Comparison of ENCODE assay signal across 31 cellular contexts in genomic region chr10:61139230-61139928, GRCh38.
DNase-seq lines count a peak whose midpoint lies in the region; ATAC-seq, FAIRE-seq and TF ChIP-seq lines count a peak whose summit lies in the region.
"Had no signal": no experiment of that assay in that cellular context is flagged by ENCODE, and none has a peak within 500 bp of the region (broad histone marks: within the 10 kb centered on the region; RNA-seq: fewer than 3 reads in every experiment).

No MANE protein-coding gene starts in this region.

- intact Hi-C loops in K562 (cut with micrococcal nuclease) = no loop called here

- TF ChIP-seq CTCF in H9 (conservative IDR thresholded peaks at IDR 0.05) (no peak), K562 (IDR thresholded peaks at IDR 0.05 in 2 of 3, conservative IDR thresholded peaks at IDR 0.05 in 1 of 3; ENCODE audit: insufficient read depth in 2 of 3, low read depth in 1 of 3, low read length in 3 of 3) (no peak), osteoblast (IDR thresholded peaks at IDR 0.05; ENCODE audit: extremely low read depth, low read depth, low read length) (no peak)

- no peak overlapping the region for H2BK120ac ChIP-seq in H9 (ENCODE audit: low read depth, low read length, poor library complexity, severe bottlenecking)

- no peaks in the 10 kb centered on the region for H3K9me3 ChIP-seq in H9 (ENCODE audit: control insufficient read depth, low read depth, low read length)
- H3K9me3 ChIP-seq in K562 (replicated peaks; ENCODE audit: control insufficient read depth, insufficient read depth, low read depth, low read length) = no peaks in the 10 kb centered on the region
- no peaks in the 10 kb centered on the region for H3K9me3 ChIP-seq in osteoblast (ENCODE audit: low read depth, low read length)
- H3K9me3 ChIP-seq: esophagus muscularis mucosa, HAP-1, ovary, suprapubic skin, upper lobe of right lung had no signal

- CTCF ChIA-PET in K562 (lab: Yijun Ruan, JAX; ENCODE audit: low intra/inter-chr PET ratio) = interaction anchor here (1.1 kb wide), 1 partner anchor 145 kb away, joined by 3 read pairs; no protein-coding TSS in a partner anchor

- H3K36me3 Mint-ChIP-seq in H9 (ENCODE audit: insufficient read depth in 1 of 3, low read depth in 3 of 3) = peaks cover 0 to 3% (median 2%) of the 10 kb centered on the region in 3 experiments; a peak in 3 of 7 replicates
- H3K36me3 Mint-ChIP-seq: activated naive CD4-positive, alpha-beta T cell treated with anti-CD3 and anti-CD28 coated beads, Interleukin-2, amount 10 ng/mL, durations not matched to agents 7 days and 5 days; stimulated activated effector memory CD8-positive, alpha-beta T cell treated with anti-CD3 and anti-CD28 coated beads, Interleukin-12 subunit alpha, Interleukin-12 subunit beta, amount 100 ng/mL, for 72 hours had no signal

- H3K4me2 ChIP-seq in H9 (ENCODE audit: insufficient read depth, insufficient read length, low read length) = no peak overlapping the region
- H3K4me2 ChIP-seq in K562 (ENCODE audit: insufficient read depth, low read length) = no peak overlapping the region
- no peak overlapping the region for H3K4me2 ChIP-seq in osteoblast (ENCODE audit: insufficient read depth, low read length)
- H3K4me2 ChIP-seq: BLaER1 treated with 17β-estradiol and CSF1 and Interleukin-3, amounts not matched to agents 10 nM and 100 nM; KMS-11; PC-9 had no signal

- H3K9ac ChIP-seq in H9 (ENCODE audit: extremely low read depth, insufficient read length, low read length) = no peak overlapping the region
- H3K9ac ChIP-seq in K562 (ENCODE audit: insufficient read depth in 1 of 2, low read depth in 2 of 2, low read length in 2 of 2) = no peak overlapping the region
- H3K9ac ChIP-seq: BLaER1 treated with 17β-estradiol and CSF1 and Interleukin-3, amounts not matched to agents 10 nM and 100 nM; KMS-11 had no signal

- H2BK5ac ChIP-seq in H9 (ENCODE audit: insufficient read length, low read length) = no peak overlapping the region

- H3K27ac ChIP-seq in H9 (ENCODE audit: insufficient read length, low read depth, low read length) (no peak overlapping the region), K562 (ENCODE audit: extremely low read depth, low read depth, low read length) (no peak overlapping the region), osteoblast (ENCODE audit: low read depth, low read length) (no peak overlapping the region)
- H3K27ac ChIP-seq: BLaER1 treated with 17β-estradiol and CSF1 and Interleukin-3, amounts not matched to agents 10 nM and 100 nM; esophagus muscularis mucosa; KMS-11; ovary; PC-9; spleen; suprapubic skin; upper lobe of right lung had no signal

- TF ChIP-seq EP300 in K562 (IDR thresholded peaks at IDR 0.05; ENCODE audit: low read length) = no peak

- POLR2A ChIA-PET in K562 (lab: Yijun Ruan, JAX) = no interaction called here

- no peak for TF ChIP-seq RAD21 in K562 (CRISPR knock-in tag; conservative IDR thresholded peaks at IDR 0.05 in 1 of 2, IDR thresholded peaks at IDR 0.05 in 1 of 2)

- no peaks in the 10 kb centered on the region for H3K23me2 ChIP-seq in H9 (ENCODE audit: insufficient read length, low read depth, low read length, poor library complexity, severe bottlenecking)

- H3K27ac Mint-ChIP-seq in H9 = peak overlapping the region; percentile 8 to 77 (median 17); a peak in 4 of 7 replicates
- H3K27ac Mint-ChIP-seq: activated naive CD4-positive, alpha-beta T cell treated with anti-CD3 and anti-CD28 coated beads, Interleukin-2, amount 10 ng/mL, durations not matched to agents 7 days and 5 days; effector memory CD8-positive, alpha-beta T cell; stimulated activated effector memory CD8-positive, alpha-beta T cell treated with anti-CD3 and anti-CD28 coated beads, Interleukin-12 subunit alpha, Interleukin-12 subunit beta, amount 100 ng/mL, for 72 hours; T-helper 2 cell treated with Interferon-gamma antibody and Interleukin-4, amounts not matched to agents 5 μg/mL and 100 μg/mL, for 36 hours had no signal

- H4K8ac ChIP-seq in H9 (replicated peaks; ENCODE audit: insufficient read length, low read depth, low read length) = no peak overlapping the region

- ATAC-seq in K562 (no peak), HG02973 (IDR thresholded peaks at IDR 0.05; ENCODE audit: unreplicated experiment) (no peak)
- ATAC-seq: effector memory CD8-positive, alpha-beta T cell; left colon; stimulated activated effector memory CD8-positive, alpha-beta T cell treated with anti-CD3 and anti-CD28 coated beads, Interleukin-12 subunit alpha, Interleukin-12 subunit beta, amount 100 ng/mL, for 72 hours; upper lobe of right lung had no signal

- H3K56ac ChIP-seq in H9 (ENCODE audit: insufficient read length, low read depth, low read length) = no peak overlapping the region

- no peak overlapping the region for H3K4ac ChIP-seq in H9 (ENCODE audit: low read depth, low read length)

- no peak for TF ChIP-seq POLR2A in K562 (conservative IDR thresholded peaks at IDR 0.05)

- no peak overlapping the region for H4K5ac ChIP-seq in H9 (ENCODE audit: insufficient read length, low read depth, low read length)

- no peaks in the 10 kb centered on the region for H3K9me1 ChIP-seq in K562 (ENCODE audit: control insufficient read depth, insufficient read depth, low read length)

- no peak for FAIRE-seq in K562 (lab: Jason Lieb, UNC)
- FAIRE-seq: bronchial epithelial cell, colon, HTR-8/SVneo had no signal

- H2AFZ ChIP-seq in H9 (ENCODE audit: low read length) (peak overlapping the region; percentile 69), K562 (ENCODE audit: low read depth, low read length) (no peak overlapping the region), osteoblast (ENCODE audit: low read length) (peak overlapping the region; percentile 27)
- H2AFZ ChIP-seq: PC-9 had no signal

- no peak overlapping the region for H2BK20ac ChIP-seq in H9 (ENCODE audit: low read depth, low read length, poor library complexity, severe bottlenecking)

- H3K27me3 ChIP-seq in H9 (ENCODE audit: insufficient read depth, low read length) = no peaks in the 10 kb centered on the region
- H3K27me3 ChIP-seq in K562 (ENCODE audit: control insufficient read depth in 2 of 2, insufficient read depth in 2 of 2, low read length in 2 of 2) = no peaks in the 10 kb centered on the region
- H3K27me3 ChIP-seq in osteoblast (ENCODE audit: insufficient read depth, low read length) = no peaks in the 10 kb centered on the region
- H3K27me3 ChIP-seq: BLaER1 treated with 17β-estradiol and CSF1 and Interleukin-3, amounts not matched to agents 10 nM and 100 nM; esophagus muscularis mucosa; ovary; spleen; suprapubic skin; upper lobe of right lung had no signal

- BruUV-seq in K562 (replicated peaks; lab: Mats Ljungman, UMichigan) = no TSS peak

- no peak overlapping the region for H3K18ac ChIP-seq in H9 (ENCODE audit: insufficient read length, low read depth, low read length)

- no peaks in the 10 kb centered on the region for H3K79me2 ChIP-seq in H9 (ENCODE audit: insufficient read depth, low read length)
- no peaks in the 10 kb centered on the region for H3K79me2 ChIP-seq in K562 (ENCODE audit: control insufficient read depth, insufficient read depth, low read length)
- no peaks in the 10 kb centered on the region for H3K79me2 ChIP-seq in osteoblast (ENCODE audit: insufficient read depth, low read length)

- H3T11ph ChIP-seq in H9 (ENCODE audit: low read length) = no peak overlapping the region

- no peaks in the 10 kb centered on the region for H3K36me3 ChIP-seq in K562 (ENCODE audit: control insufficient read depth, insufficient read depth, low read length)
- no peaks in the 10 kb centered on the region for H3K36me3 ChIP-seq in osteoblast (ENCODE audit: insufficient read depth, low read length)
- H3K36me3 ChIP-seq: BLaER1 treated with 17β-estradiol and CSF1 and Interleukin-3, amounts not matched to agents 10 nM and 100 nM; esophagus muscularis mucosa; HAP-1; ovary; spleen; suprapubic skin; upper lobe of right lung had no signal

- H3K9me3 Mint-ChIP-seq in H9 = peaks cover 5 to 8% of the 10 kb centered on the region in 2 experiments; a peak in 4 of 5 replicates
- H3K9me3 Mint-ChIP-seq: activated naive CD4-positive, alpha-beta T cell treated with anti-CD3 and anti-CD28 coated beads, Interleukin-2, amount 10 ng/mL, durations not matched to agents 7 days and 5 days; effector memory CD8-positive, alpha-beta T cell; stimulated activated effector memory CD8-positive, alpha-beta T cell treated with anti-CD3 and anti-CD28 coated beads, Interleukin-12 subunit alpha, Interleukin-12 subunit beta, amount 100 ng/mL, for 72 hours; T-helper 2 cell treated with Interferon-gamma antibody and Interleukin-4, amounts not matched to agents 5 μg/mL and 100 μg/mL, for 36 hours had no signal

- peaks cover 8% of the 10 kb centered on the region; the same call in 1 of the 2 replicates for H3K4me1 ChIP-seq in H9 (ENCODE audit: insufficient read depth, low read length)
- no peaks in the 10 kb centered on the region for H3K4me1 ChIP-seq in K562 (replicated peaks in 1 of 2; ENCODE audit: control insufficient read depth in 2 of 2, insufficient read depth in 2 of 2, low read length in 2 of 2)
- H3K4me1 ChIP-seq in osteoblast (ENCODE audit: insufficient read depth, low read length) = peaks cover 13% of the 10 kb centered on the region
- H3K4me1 ChIP-seq: BLaER1 treated with 17β-estradiol and CSF1 and Interleukin-3, amounts not matched to agents 10 nM and 100 nM; upper lobe of right lung had no signal

- H4K20me1 ChIP-seq in H9 (ENCODE audit: control insufficient read depth, insufficient read depth, insufficient read length) (no peaks in the 10 kb centered on the region), K562 (replicated peaks; ENCODE audit: control insufficient read depth, insufficient read depth, low read length) (no peaks in the 10 kb centered on the region), osteoblast (ENCODE audit: insufficient read depth, low read length) (no peaks in the 10 kb centered on the region)
- H4K20me1 ChIP-seq: BLaER1 treated with 17β-estradiol and CSF1 and Interleukin-3, amounts not matched to agents 10 nM and 100 nM had no signal

- H3K4me1 Mint-ChIP-seq in H9 = peaks cover 27 to 35% of the 10 kb centered on the region in 2 experiments
- H3K4me1 Mint-ChIP-seq: activated naive CD4-positive, alpha-beta T cell treated with anti-CD3 and anti-CD28 coated beads, Interleukin-2, amount 10 ng/mL, durations not matched to agents 7 days and 5 days; stimulated activated effector memory CD8-positive, alpha-beta T cell treated with anti-CD3 and anti-CD28 coated beads, Interleukin-12 subunit alpha, Interleukin-12 subunit beta, amount 100 ng/mL, for 72 hours had no signal

- no peaks in the 10 kb centered on the region for H3K27me3 Mint-ChIP-seq in H9 (ENCODE audit: low read depth)

- H2BK15ac ChIP-seq in H9 (ENCODE audit: low read depth, low read length) = no peak overlapping the region

- no peak overlapping the region for H3K14ac ChIP-seq in H9 (ENCODE audit: insufficient read depth, low read length)

- H4K91ac ChIP-seq in H9 (ENCODE audit: insufficient read length, low read depth, low read length) = no peak overlapping the region

- no peak overlapping the region for H3K23ac ChIP-seq in H9 (ENCODE audit: insufficient read length, low read depth, low read length)

- H3K4me3 ChIP-seq in K562 (no peak overlapping the region), osteoblast (ENCODE audit: insufficient read depth, low read length) (no peak overlapping the region)
- H3K4me3 ChIP-seq: BLaER1 treated with 17β-estradiol and CSF1 and Interleukin-3, amounts not matched to agents 10 nM and 100 nM; esophagus muscularis mucosa; HAP-1; ovary; PC-9; spleen; suprapubic skin; upper lobe of right lung had no signal

- WGBS in H9 (ENCODE audit: extremely low coverage, insufficient read length, low lambda C conversion rate) = no CpG with 5 or more reads among the region's 7 CpGs
- 3% methylated on average over 7 of the region's 7 CpGs for WGBS in K562 (ENCODE audit: insufficient coverage, low coverage, missing lambda C conversion rate)

- no peak overlapping the region for H2AK5ac ChIP-seq in H9 (ENCODE audit: insufficient read length, low read length)

- H3K79me1 ChIP-seq in H9 (ENCODE audit: insufficient read depth, low read depth, low read length, poor library complexity, severe bottlenecking) = no peaks in the 10 kb centered on the region

- in situ Hi-C loops in K562 (cut with MboI) = no loop called here

- no peak overlapping the region for H3K4me3 Mint-ChIP-seq in H9
- H3K4me3 Mint-ChIP-seq: activated naive CD4-positive, alpha-beta T cell treated with anti-CD3 and anti-CD28 coated beads, Interleukin-2, amount 10 ng/mL, durations not matched to agents 7 days and 5 days; effector memory CD8-positive, alpha-beta T cell; stimulated activated effector memory CD8-positive, alpha-beta T cell treated with anti-CD3 and anti-CD28 coated beads, Interleukin-12 subunit alpha, Interleukin-12 subunit beta, amount 100 ng/mL, for 72 hours; T-helper 2 cell treated with Interferon-gamma antibody and Interleukin-4, amounts not matched to agents 5 μg/mL and 100 μg/mL, for 36 hours had no signal

- DNase-seq in H9 = no peak
- no peak for DNase-seq in K562 (ENCODE audit: extremely low read depth in 1 of 4, low spot score in 3 of 4)
- DNase-seq in kidney tubule cell (ENCODE audit: low spot score) = peak; percentile 12
- no peak for DNase-seq in osteoblast (ENCODE audit: insufficient read length, low spot score, missing footprints)
- DNase-seq in AG20443 (ENCODE audit: low spot score) = no peak
- DNase-seq in stimulated activated CD4-positive, alpha-beta T cell treated with anti-CD3 and anti-CD28 coated beads, Interleukin-1b, Interleukin-23, amount 100 ng/mL, for 48 hours = no peak
- no peak for DNase-seq in stimulated activated CD4-positive, alpha-beta T cell treated with anti-CD3 and anti-CD28 coated beads, Interleukin-4, amount 100 ng/mL, for 24 hours
- DNase-seq: ACHN; activated naive CD4-positive, alpha-beta T cell treated with anti-CD3 and anti-CD28 coated beads, Interleukin-2, amount 10 ng/mL, durations not matched to agents 7 days and 5 days; amniotic stem cell; effector memory CD8-positive, alpha-beta T cell; left colon; NCI-H1436; NCI-H2107; ovary; PC-9; Right ventricle myocardium superior; spleen; stimulated activated CD4-positive, alpha-beta T cell treated with anti-CD3 and anti-CD28 coated beads, Interleukin-4, amount 100 ng/mL, for 1 hour; upper lobe of right lung had no signal

- no peak overlapping the region for H2BK12ac ChIP-seq in H9 (ENCODE audit: insufficient read length, low read depth, low read length)
